15 cellular contexts compared by ENCODE assay signal in genomic region chr1:154193821-154194220, GRCh38. TPM values are rescaled to one million over a fixed set of nuclear protein-coding genes. Genes with fewer than 3 reads are reported as not detected.
DNase-seq lines count a peak whose midpoint lies in the region; ATAC-seq and TF ChIP-seq lines count a peak whose summit lies in the region.
"Had no signal": no experiment of that assay in that cellular context is flagged by ENCODE, and none has a peak within 500 bp of the region (broad histone marks: within the 10 kb centered on the region; RNA-seq: fewer than 3 reads in every experiment).

No MANE protein-coding gene starts in this region.

- no peak overlapping the region for H3K4me3 ChIP-seq in endodermal cell (ENCODE audit: low read length)

- H3K27me3 Mint-ChIP-seq in activated naive CD4-positive, alpha-beta T cell treated with anti-CD3 and anti-CD28 coated beads, Interleukin-2, amount 10 ng/mL, durations not matched to agents 7 days and 5 days: peaks cover 59% of the 10 kb centered on the region
- peaks cover 35% of the 10 kb centered on the region for H3K27me3 Mint-ChIP-seq in endodermal cell (ENCODE audit: insufficient read depth)

- no peak overlapping the region for H3K9ac ChIP-seq in endodermal cell (ENCODE audit: extremely low read depth, low read length, poor library complexity, severe bottlenecking)

- H3K9me3 Mint-ChIP-seq in activated naive CD4-positive, alpha-beta T cell treated with anti-CD3 and anti-CD28 coated beads, Interleukin-2, amount 10 ng/mL, durations not matched to agents 7 days and 5 days: no peaks in the 10 kb centered on the region
- H3K9me3 Mint-ChIP-seq in endodermal cell: no peaks in the 10 kb centered on the region
- H3K9me3 Mint-ChIP-seq: CD4-positive, CD25-positive, alpha-beta regulatory T cell; neural crest cell; stimulated activated naive CD8-positive, alpha-beta T cell treated with anti-CD3 and anti-CD28 coated beads, Interleukin-15, Interleukin-2, amounts not matched to agents 100 ng/mL and 50 ng/mL, for 24 hours; T-helper 1 cell treated with Interleukin-12 subunit alpha and Interleukin-12 subunit beta and Interleukin-4 antibody, amounts not matched to agents 30 μg/mL and 1 μg/mL, for 36 hours had no signal

- no peak for TF ChIP-seq CTCF in endodermal cell (conservative IDR thresholded peaks at IDR 0.05)

- peaks cover 22% of the 10 kb centered on the region for H3K27me3 ChIP-seq in endodermal cell (ENCODE audit: control insufficient read depth, insufficient read depth, low read length, poor library complexity, severe bottlenecking)

- DNase-seq in COLO668 (lab: John Stamatoyannopoulos, UW; ENCODE audit: unreplicated experiment): peak; percentile 59
- DNase-seq in LoVo (ENCODE audit: low spot score): peak; percentile 36
- DNase-seq in SW480 (ENCODE audit: low spot score): peak; percentile 59
- peak in 1 of 2 donors; percentile 37 for DNase-seq in left colon
- DNase-seq in activated naive CD4-positive, alpha-beta T cell treated with anti-CD3 and anti-CD28 coated beads, Interleukin-2, amount 10 ng/mL, durations not matched to agents 7 days and 5 days: no peak
- no peak for DNase-seq in NK-92 (lab: John Stamatoyannopoulos, UW; ENCODE audit: unreplicated experiment)
- DNase-seq in activated effector memory CD4-positive, alpha-beta T cell treated with Interleukin-2 at 50 U/mL for 16 hours: no peak
- DNase-seq in endodermal cell: no peak
- DNase-seq: activated CD8-positive, alpha-beta memory T cell treated with anti-CD3 and anti-CD28 coated beads, Interleukin-2, amount 10 ng/mL, durations not matched to agents 7 days and 5 days; amygdala; CD4-positive, CD25-positive, alpha-beta regulatory T cell; NCI-H446 treated with DMSO at 0.1 percent for 48 hours had no signal

- CTCF ChIA-PET in activated naive CD4-positive, alpha-beta T cell treated with anti-CD3 and anti-CD28 coated beads, Interleukin-2, amount 10 ng/mL, durations not matched to agents 7 days and 5 days (lab: Charles Lee): interaction anchor here (1.0 kb wide), 1 partner anchor 141 kb away, joined by 3 read pairs; no protein-coding TSS in a partner anchor

- no peak overlapping the region for H3K4me3 Mint-ChIP-seq in activated naive CD4-positive, alpha-beta T cell treated with anti-CD3 and anti-CD28 coated beads, Interleukin-2, amount 10 ng/mL, durations not matched to agents 7 days and 5 days
- no peak overlapping the region for H3K4me3 Mint-ChIP-seq in endodermal cell
- H3K4me3 Mint-ChIP-seq: activated CD8-positive, alpha-beta memory T cell treated with anti-CD3 and anti-CD28 coated beads, Interleukin-2, amount 10 ng/mL, durations not matched to agents 7 days and 5 days; CD4-positive, CD25-positive, alpha-beta regulatory T cell; neural crest cell; stimulated activated naive CD8-positive, alpha-beta T cell treated with anti-CD3 and anti-CD28 coated beads, Interleukin-15, Interleukin-2, amounts not matched to agents 100 ng/mL and 50 ng/mL, for 24 hours; T-helper 1 cell treated with Interleukin-12 subunit alpha and Interleukin-12 subunit beta and Interleukin-4 antibody, amounts not matched to agents 30 μg/mL and 1 μg/mL, for 36 hours had no signal

- H3K36me3 Mint-ChIP-seq in activated naive CD4-positive, alpha-beta T cell treated with anti-CD3 and anti-CD28 coated beads, Interleukin-2, amount 10 ng/mL, durations not matched to agents 7 days and 5 days: no peaks in the 10 kb centered on the region
- no peaks in the 10 kb centered on the region for H3K36me3 Mint-ChIP-seq in endodermal cell (ENCODE audit: low read depth)
- H3K36me3 Mint-ChIP-seq: activated CD8-positive, alpha-beta memory T cell treated with anti-CD3 and anti-CD28 coated beads, Interleukin-2, amount 10 ng/mL, durations not matched to agents 7 days and 5 days had no signal

- H3K4me1 Mint-ChIP-seq in activated naive CD4-positive, alpha-beta T cell treated with anti-CD3 and anti-CD28 coated beads, Interleukin-2, amount 10 ng/mL, durations not matched to agents 7 days and 5 days: no peaks in the 10 kb centered on the region
- H3K4me1 Mint-ChIP-seq in endodermal cell: peaks cover 7% of the 10 kb centered on the region

- ATAC-seq in left colon: peak; percentile 65
- ATAC-seq: activated CD8-positive, alpha-beta memory T cell treated with anti-CD3 and anti-CD28 coated beads, Interleukin-2, amount 10 ng/mL, durations not matched to agents 7 days and 5 days had no signal

- H3K9me3 ChIP-seq in endodermal cell (ENCODE audit: control insufficient read depth, low read length): no peaks in the 10 kb centered on the region

- peaks cover 9% of the 10 kb centered on the region for H3K4me1 ChIP-seq in endodermal cell (ENCODE audit: control insufficient read depth, insufficient read depth, low read length)

- no peaks in the 10 kb centered on the region for H3K36me3 ChIP-seq in endodermal cell (ENCODE audit: control insufficient read depth, insufficient read depth, low read length)

- H3K27ac Mint-ChIP-seq in activated naive CD4-positive, alpha-beta T cell treated with anti-CD3 and anti-CD28 coated beads, Interleukin-2, amount 10 ng/mL, durations not matched to agents 7 days and 5 days: no peak overlapping the region
- H3K27ac Mint-ChIP-seq in endodermal cell: no peak overlapping the region
- H3K27ac Mint-ChIP-seq: activated CD8-positive, alpha-beta memory T cell treated with anti-CD3 and anti-CD28 coated beads, Interleukin-2, amount 10 ng/mL, durations not matched to agents 7 days and 5 days; stimulated activated naive CD8-positive, alpha-beta T cell treated with anti-CD3 and anti-CD28 coated beads, Interleukin-15, Interleukin-2, amounts not matched to agents 100 ng/mL and 50 ng/mL, for 24 hours; T-helper 1 cell treated with Interleukin-12 subunit alpha and Interleukin-12 subunit beta and Interleukin-4 antibody, amounts not matched to agents 30 μg/mL and 1 μg/mL, for 36 hours had no signal

- H3K27ac ChIP-seq in endodermal cell (ENCODE audit: low read depth, low read length): no peak overlapping the region

- WGBS in endodermal cell (ENCODE audit: insufficient coverage in 1 of 2, insufficient read length in 1 of 2), 2 experiments: 82 to 84% methylated on average over 6 to 8 of the region's 8 CpGs

- intact Hi-C loops in left colon (cut with DNase I, micrococcal nuclease): no loop called here

RNA-seq across cellular contexts. Expression of gene TPM3, which starts 1.9 kb away (rescaled TPM):
- total RNA-seq in left colon (100 to 1,000 TPM; 490 to 491 TPM), endodermal cell (100 to 1,000 TPM; 597 to 679 TPM)
- polyA plus RNA-seq in endodermal cell (2013, experiment 1 of 2): 357 TPM
- 371 TPM for polyA plus RNA-seq in endodermal cell (2013, experiment 2 of 2)

RNA-seq across cellular contexts. Expression of gene CFAP141, which starts 12.3 kb away (rescaled TPM):
- total RNA-seq in left colon (not detected), endodermal cell (not detected)
- not detected for polyA plus RNA-seq in endodermal cell (2013, experiment 1 of 2)
- not detected for polyA plus RNA-seq in endodermal cell (2013, experiment 2 of 2)
- total RNA-seq: activated CD8-positive, alpha-beta memory T cell treated with anti-CD3 and anti-CD28 coated beads, Interleukin-2, amount 10 ng/mL, durations not matched to agents 7 days and 5 days; CD4-positive, CD25-positive, alpha-beta regulatory T cell; neural crest cell had no signal
- polyA plus RNA-seq: CD4-positive, CD25-positive, alpha-beta regulatory T cell had no signal

RNA-seq across cellular contexts. Expression of gene UBAP2L, which starts 26.9 kb away (rescaled TPM):
- 10 to 100 TPM; 78.5 to 90.2 TPM for total RNA-seq in left colon
- total RNA-seq in endodermal cell: 100 to 1,000 TPM; 198 to 224 TPM
- polyA plus RNA-seq in endodermal cell (2013, experiment 1 of 2): 144 TPM
- 132 TPM for polyA plus RNA-seq in endodermal cell (2013, experiment 2 of 2)

RNA-seq across cellular contexts. Expression of gene NUP210L, which starts 38.9 kb away (rescaled TPM):
- under 1 TPM in 1 of 2 donors, not detected in 1; 0.06 TPM for total RNA-seq in left colon
- total RNA-seq in endodermal cell: under 1 TPM; 0.07 to 0.11 TPM
- not detected for polyA plus RNA-seq in endodermal cell (2013, experiment 1 of 2)
- not detected for polyA plus RNA-seq in endodermal cell (2013, experiment 2 of 2)

Comparison
In these comparisons a context has a peak if more than half of its experiments do, and no peak if none do; other contexts are left out.
1. DNase-seq: peak in COLO668 (single experiment), LoVo (single experiment) and SW480 (single experiment); none in activated naive CD4-positive, alpha-beta T cell treated with anti-CD3 and anti-CD28 coated beads, Interleukin-2, amount 10 ng/mL, durations not matched to agents 7 days and 5 days (single experiment), NK-92 (single experiment), activated effector memory CD4-positive, alpha-beta T cell treated with Interleukin-2 at 50 U/mL for 16 hours (single experiment) and endodermal cell (single experiment).